Comparison of ENCODE assay signal across 1 cellular context in genomic region chr3:100209948-100210776, GRCh38.
TF ChIP-seq lines count a peak whose summit lies in the region.

No MANE protein-coding gene starts in this region.

TF ChIP-seq in GM23338, 12 proteins besides CTCF, POLR2A, EP300 and RAD21 (continued from another document):
- TF ChIP-seq ZNF462 (CRISPR knock-in tag; IDR thresholded peaks at IDR 0.05) (no peak), ZNF331 (CRISPR knock-in tag; IDR thresholded peaks at IDR 0.05; ENCODE audit: low read depth) (no peak), POLR2AphosphoS5 (IDR thresholded peaks at IDR 0.05; ENCODE audit: low read depth) (no peak), REST (IDR thresholded peaks at IDR 0.05; ENCODE audit: unreplicated experiment) (no peak), STAT1 (IDR thresholded peaks at IDR 0.05; ENCODE audit: unreplicated experiment) (no peak), CREB1 (CRISPR knock-in tag; IDR thresholded peaks at IDR 0.05; ENCODE audit: low read depth) (no peak), JUNB (IDR thresholded peaks at IDR 0.05; ENCODE audit: unreplicated experiment) (no peak), ETS1 (IDR thresholded peaks at IDR 0.05) (no peak), ZNF114 (CRISPR knock-in tag; IDR thresholded peaks at IDR 0.05) (no peak)
